In genomic region chrX:9789555-9789954, GRCh38 we compare ENCODE assay signal across 28 cellular contexts. TPM values are rescaled to one million over a fixed set of nuclear protein-coding genes. Genes with fewer than 3 reads are reported as not detected.
DNase-seq lines count a peak whose midpoint lies in the region; ATAC-seq, FAIRE-seq and TF ChIP-seq lines count a peak whose summit lies in the region.
"Had no signal": no experiment of that assay in that cellular context is flagged by ENCODE, and none has a peak within 500 bp of the region (broad histone marks: within the 10 kb centered on the region; RNA-seq: fewer than 3 reads in every experiment).

No MANE protein-coding gene starts in this region.

- H3K27me3 ChIP-seq in HUES48 (ENCODE audit: control insufficient read depth, insufficient read depth, low read length) (peaks cover 16% of the 10 kb centered on the region), H1 (replicated peaks in 1 of 4; ENCODE audit: control insufficient read depth in 3 of 4, extremely low read depth in 1 of 4, insufficient read depth in 3 of 4, low read length in 3 of 4) (no peaks in the 10 kb centered on the region)
- H3K27me3 ChIP-seq: body of pancreas, MG63 had no signal

- peak overlapping the region; percentile 82 for H3K4me3 ChIP-seq in HUES48 (ENCODE audit: low read depth, low read length)
- H3K4me3 ChIP-seq in H1 (ENCODE audit: extremely low read depth in 1 of 4, insufficient read depth in 2 of 4, low read depth in 3 of 4, low read length in 4 of 4), result peak overlapping the region; percentile 23 to 84 (median 23); a peak in 6 of 8 replicates
- H3K4me3 ChIP-seq: body of pancreas, gastroesophageal sphincter, GM23248, MG63, upper lobe of left lung had no signal

- no peak overlapping the region for H2AFZ ChIP-seq in H1 (ENCODE audit: low read length)
- H2AFZ ChIP-seq: GM23248 had no signal

- H3K4me2 ChIP-seq in H1 (ENCODE audit: insufficient read depth in 1 of 2, low read depth in 2 of 2, low read length in 2 of 2), result peak overlapping the region; percentile 66 to 92

- no peaks in the 10 kb centered on the region for H3K36me3 Mint-ChIP-seq in type B pancreatic cell
- H3K36me3 Mint-ChIP-seq: CD14-positive monocyte, mesothelial cell of epicardium had no signal

- H2BK120ac ChIP-seq in H1 (replicated peaks; ENCODE audit: low read depth, low read length), result no peak overlapping the region

- H3K18ac ChIP-seq in H1 (ENCODE audit: extremely low read depth, low read length), result peak overlapping the region; percentile 32; the same call in 1 of the 2 replicates

- peak in 1 of 2 experiments; percentile 28; a peak in 1 of 3 replicates for TF ChIP-seq EP300 in H1 (IDR thresholded peaks at IDR 0.05; ENCODE audit: borderline replicate concordance in 1 of 2, low read depth in 2 of 2, low read length in 2 of 2)

- H4K8ac ChIP-seq in H1 (ENCODE audit: extremely low read depth, insufficient read depth, low read length), result no peak overlapping the region

- H3K14ac ChIP-seq in H1 (ENCODE audit: insufficient read length), result no peak overlapping the region

- no peak overlapping the region for H2AK5ac ChIP-seq in H1 (ENCODE audit: low read depth, low read length)

- TF ChIP-seq RAD21 in H1 (IDR thresholded peaks at IDR 0.05 in 1 of 2, conservative IDR thresholded peaks at IDR 0.05 in 1 of 2; ENCODE audit: low read depth in 2 of 2, low read length in 2 of 2), result no peak

- H3K27me3 Mint-ChIP-seq in type B pancreatic cell, result no peaks in the 10 kb centered on the region

- H2BK20ac ChIP-seq in H1 (ENCODE audit: low read length), result no peak overlapping the region

- no peaks in the 10 kb centered on the region for H3K4me1 Mint-ChIP-seq in type B pancreatic cell (ENCODE audit: unreplicated experiment)
- H3K4me1 Mint-ChIP-seq: activated CD4-positive, alpha-beta memory T cell treated with anti-CD3 and anti-CD28 coated beads, Interleukin-2, amount 10 ng/mL, durations not matched to agents 7 days and 5 days; CD14-positive monocyte; T-helper 17 cell had no signal

- 0 out of 2 replicates have a peak overlapping the region, but pooled peaks have one; percentile 75 for H2BK5ac ChIP-seq in H1 (ENCODE audit: low read depth, low read length)

- no peak overlapping the region for H4K91ac ChIP-seq in H1 (replicated peaks; ENCODE audit: insufficient read length, low read length)

- no peak for TF ChIP-seq POLR2A in H1 (IDR thresholded peaks at IDR 0.05; ENCODE audit: control extremely low read depth in 1 of 2, low read depth in 2 of 2, low read length in 2 of 2)

- H3K79me1 ChIP-seq in H1 (ENCODE audit: low read depth, low read length), result no peaks in the 10 kb centered on the region; the same call in 1 of the 2 replicates

- TF ChIP-seq CTCF in H1 (IDR thresholded peaks at IDR 0.05; ENCODE audit: control extremely low read depth in 1 of 3, insufficient read depth in 1 of 3, low read depth in 1 of 3, low read length in 3 of 3) (no peak), type B pancreatic cell (conservative IDR thresholded peaks at IDR 0.05) (no peak)

- 0% methylated on average over 2 of the region's 5 CpGs; no CpG with 5 or more reads in 1 of the 2 experiments for WGBS in H1 (ENCODE audit: extremely low coverage in 1 of 2, insufficient coverage in 1 of 2, insufficient read length in 1 of 2, insufficient replicate concordance in 2 of 2, low coverage in 1 of 2, low lambda C conversion rate in 2 of 2, missing lambda C conversion rate in 1 of 2), 2 experiments

- H3K27ac ChIP-seq in HUES48 (ENCODE audit: low read depth, low read length), result peak overlapping the region; percentile 91
- H3K27ac ChIP-seq in H1 (ENCODE audit: low read depth, low read length), result peak overlapping the region; percentile 70; the same call in 1 of the 2 replicates
- H3K27ac ChIP-seq: gastroesophageal sphincter, GM23248, upper lobe of left lung had no signal

- ATAC-seq in GM18520 (IDR thresholded peaks at IDR 0.05; ENCODE audit: unreplicated experiment), result no peak
- ATAC-seq: gastroesophageal sphincter, Right ventricle myocardium inferior, SK-N-SH treated with all-trans-retinoic acid at 6 μM for 48 hours, T-helper 17 cell had no signal

- FAIRE-seq in H1 (lab: Jason Lieb, UNC), result peak; percentile 50
- FAIRE-seq: keratinocyte had no signal

- H3K9me3 Mint-ChIP-seq in type B pancreatic cell, result no peaks in the 10 kb centered on the region
- H3K9me3 Mint-ChIP-seq: activated CD4-positive, alpha-beta memory T cell treated with anti-CD3 and anti-CD28 coated beads, Interleukin-2, amount 10 ng/mL, durations not matched to agents 7 days and 5 days had no signal

- H3K56ac ChIP-seq in H1 (replicated peaks; ENCODE audit: insufficient read length, low read depth, low read length), result peak overlapping the region; percentile 30

- H3K36me3 ChIP-seq in HUES48 (ENCODE audit: control insufficient read depth, insufficient read depth, low read length), result no peaks in the 10 kb centered on the region
- no peaks in the 10 kb centered on the region for H3K36me3 ChIP-seq in H1 (ENCODE audit: control insufficient read depth in 2 of 4, insufficient read depth in 4 of 4, low read length in 3 of 4)
- H3K36me3 ChIP-seq: gastroesophageal sphincter, MG63, upper lobe of left lung had no signal

- no peak overlapping the region for H3K9ac ChIP-seq in HUES48 (ENCODE audit: low read depth, low read length)
- no peak overlapping the region; a peak in 1 of 7 replicates for H3K9ac ChIP-seq in H1 (replicated peaks in 1 of 4; ENCODE audit: extremely low read depth in 1 of 4, low read depth in 3 of 4, low read length in 3 of 4)
- H3K9ac ChIP-seq: GM23248 had no signal

- CTCF ChIA-PET in H1 (lab: Charles Lee; ENCODE audit: partially characterized antibody), result interaction anchor here (0.8 kb wide), 1 partner anchor 12 kb away, joined by 3 read pairs; no protein-coding TSS in a partner anchor

- H3K4me1 ChIP-seq in HUES48 (ENCODE audit: control insufficient read depth, insufficient read depth, low read length) (peaks cover 43% of the 10 kb centered on the region), H1 (replicated peaks in 1 of 4; ENCODE audit: control insufficient read depth in 3 of 4, insufficient read depth in 4 of 4, low read length in 3 of 4) (peaks cover 6 to 16% (median 13%) of the 10 kb centered on the region in 4 experiments; a peak in 6 of 7 replicates)

- DNase-seq in H1 (ENCODE audit: low read depth in 1 of 2, low spot score in 2 of 2) (peak in 1 of 2 experiments; percentile 21), left kidney (ENCODE audit: low read depth, low spot score) (peak; percentile 20), type B pancreatic cell (ENCODE audit: extremely low spot score, unreplicated experiment) (no peak), NOMO-1 treated with DMSO at 0.1 percent for 48 hours (lab: John Stamatoyannopoulos, UW; ENCODE audit: unreplicated experiment) (no peak), islet precursor cell (no peak)
- DNase-seq: activated CD4-positive, alpha-beta memory T cell treated with anti-CD3 and anti-CD28 coated beads, Interleukin-2, amount 10 ng/mL, durations not matched to agents 7 days and 5 days; activated CD8-positive, alpha-beta memory T cell treated with anti-CD3 and anti-CD28 coated beads, Interleukin-2, amount 50 U/mL, for 4 hours; activated naive CD4-positive, alpha-beta T cell; GF-D8; KG1; NCI-H524 treated with DMSO at 0.1 percent for 48 hours; NK-92 treated with Interleukin-12 subunit alpha and Interleukin-12 subunit beta, amount 100 ng/mL, for 24 hours; stimulated activated CD4-positive, alpha-beta T cell treated with anti-CD3 and anti-CD28 coated beads, Interleukin-15, amount 100 ng/mL, for 24 hours; stimulated activated CD4-positive, alpha-beta T cell treated with anti-CD3 and anti-CD28 coated beads, Interleukin-4, amount 100 ng/mL, for 4 hours; T-helper 17 cell had no signal

- no peak overlapping the region for H2BK15ac ChIP-seq in H1 (ENCODE audit: low read length)

- H3K23me2 ChIP-seq in H1 (ENCODE audit: low read depth, low read length), result peaks cover 8% of the 10 kb centered on the region; the same call in 1 of the 2 replicates

- H3K4me3 Mint-ChIP-seq in type B pancreatic cell, result peak overlapping the region; percentile 81
- H3K4me3 Mint-ChIP-seq: activated CD4-positive, alpha-beta memory T cell treated with anti-CD3 and anti-CD28 coated beads, Interleukin-2, amount 10 ng/mL, durations not matched to agents 7 days and 5 days; T-helper 17 cell had no signal

- H3K9me3 ChIP-seq in HUES48 (ENCODE audit: control insufficient read depth, insufficient read depth, low read length), result no peaks in the 10 kb centered on the region
- H3K9me3 ChIP-seq in H1 (ENCODE audit: insufficient read depth in 2 of 2, low read depth in 1 of 2, low read length in 1 of 2), result no peaks in the 10 kb centered on the region
- H3K9me3 ChIP-seq: body of pancreas, gastroesophageal sphincter, MG63, upper lobe of left lung had no signal

- H4K20me1 ChIP-seq in H1 (replicated peaks in 1 of 2; ENCODE audit: control insufficient read depth in 1 of 2, insufficient read depth in 2 of 2, low read length in 2 of 2), result peaks cover 0 to 3% of the 10 kb centered on the region in 2 experiments

- H3K4ac ChIP-seq in H1 (replicated peaks; ENCODE audit: insufficient read length, low read depth, low read length), result no peak overlapping the region

- no peak overlapping the region for H3K23ac ChIP-seq in H1 (ENCODE audit: insufficient read length)

- peak overlapping the region; percentile 66 for H3K27ac Mint-ChIP-seq in type B pancreatic cell
- H3K27ac Mint-ChIP-seq: activated CD4-positive, alpha-beta memory T cell treated with anti-CD3 and anti-CD28 coated beads, Interleukin-2, amount 10 ng/mL, durations not matched to agents 7 days and 5 days; CD14-positive monocyte; mesothelial cell of epicardium; T-helper 17 cell had no signal

- H2BK12ac ChIP-seq in H1 (ENCODE audit: low read depth, low read length), result 0 out of 2 replicates have a peak overlapping the region, but pooled peaks have one; percentile 68

- H4K5ac ChIP-seq in H1 (ENCODE audit: insufficient read length, low read depth, low read length), result no peak overlapping the region

- H3K79me2 ChIP-seq in H1 (ENCODE audit: control insufficient read depth in 1 of 2, insufficient read depth in 2 of 2, low read length in 2 of 2), result peaks cover 0 to 72% of the 10 kb centered on the region in 2 experiments; a peak in 2 of 4 replicates

- POLR2A ChIA-PET in H1 (lab: Charles Lee; ENCODE audit: partially characterized antibody), result interaction anchor here (1.4 kb wide), 1 partner anchor 35 kb away, joined by 5 read pairs; no protein-coding TSS in a partner anchor

RNA-seq across cellular contexts. Expression of gene SHROOM2, which starts 3.3 kb away (rescaled TPM):
- 14.1 and 14.2 TPM in 2 replicates for total RNA-seq in H1 (2021; fragmentation: NEBNext Ultra II Directional; extraction: Animal tissue kit (Norgen Biotek cat#: 25700))
- polyA plus RNA-seq in H1 (2011; rRNA removed), result 3.4 and 6.0 TPM in 2 replicates
- 2.5 TPM for polyA plus RNA-seq in H1 (2011; cell fraction: cytosol; rRNA removed)
- 8.0 TPM for polyA plus RNA-seq in H1 (2011; cell fraction: nucleus; rRNA removed)
- 8.4 to 9.7 TPM (median 9.0 TPM) in 4 replicates for polyA plus RNA-seq in H1 (2012, experiment 1 of 2)
- polyA plus RNA-seq in H1 (2012, experiment 2 of 2), result 4.7 TPM
- polyA plus RNA-seq in H1 (2013, experiment 1 of 2), result 6.2 TPM
- polyA plus RNA-seq in H1 (2013, experiment 2 of 2), result 5.9 TPM
- polyA minus RNA-seq in H1 (2011; rRNA and poly(A)+ RNA removed), result 6.0 and 6.7 TPM in 2 replicates
- 8.9 TPM for polyA minus RNA-seq in H1 (2011; cell fraction: cytosol; rRNA and poly(A)+ RNA removed)
- 10.6 TPM for polyA minus RNA-seq in H1 (2011; cell fraction: nucleus; rRNA and poly(A)+ RNA removed)
- 8.4 and 16.2 TPM in 2 replicates for total RNA-seq in type B pancreatic cell (ENCODE audit: low replicate concordance)
- total RNA-seq: activated CD4-positive, alpha-beta memory T cell treated with anti-CD3 and anti-CD28 coated beads, Interleukin-2, amount 10 ng/mL, durations not matched to agents 7 days and 5 days; T-helper 17 cell had no signal
- polyA plus RNA-seq: CD14-positive monocyte had no signal

RNA-seq across cellular contexts. Expression of gene GPR143, which starts 23.9 kb away (rescaled TPM):
- total RNA-seq in H1 (2021; fragmentation: NEBNext Ultra II Directional; extraction: Animal tissue kit (Norgen Biotek cat#: 25700)), result 18.5 and 19.3 TPM in 2 replicates
- polyA plus RNA-seq in H1 (2011; rRNA removed), result 30.7 and 36.1 TPM in 2 replicates
- 24.1 TPM for polyA plus RNA-seq in H1 (2011; cell fraction: cytosol; rRNA removed)
- polyA plus RNA-seq in H1 (2011; cell fraction: nucleus; rRNA removed), result 28.3 TPM
- 16.9 to 26.4 TPM (median 22.1 TPM) in 4 replicates for polyA plus RNA-seq in H1 (2012, experiment 1 of 2)
- polyA plus RNA-seq in H1 (2012, experiment 2 of 2), result 26.6 TPM
- 15.6 TPM for polyA plus RNA-seq in H1 (2013, experiment 1 of 2)
- polyA plus RNA-seq in H1 (2013, experiment 2 of 2), result 16.3 TPM
- 28.3 and 30.7 TPM in 2 replicates for polyA minus RNA-seq in H1 (2011; rRNA and poly(A)+ RNA removed)
- 14.5 TPM for polyA minus RNA-seq in H1 (2011; cell fraction: cytosol; rRNA and poly(A)+ RNA removed)
- polyA minus RNA-seq in H1 (2011; cell fraction: nucleus; rRNA and poly(A)+ RNA removed), result 12.9 TPM
- total RNA-seq in type B pancreatic cell (ENCODE audit: low replicate concordance), result 4.7 TPM in 2 replicates
- total RNA-seq: activated CD4-positive, alpha-beta memory T cell treated with anti-CD3 and anti-CD28 coated beads, Interleukin-2, amount 10 ng/mL, durations not matched to agents 7 days and 5 days; fibroblast of lung; gastroesophageal sphincter; GM23248; Right ventricle myocardium inferior; T-helper 17 cell had no signal
- polyA plus RNA-seq: CD14-positive monocyte, GM23248 had no signal
